In genomic region chr1:61435226-61435625, GRCh38 we compare ENCODE assay signal across 14 cellular contexts.
DNase-seq lines count a peak whose midpoint lies in the region; ATAC-seq and TF ChIP-seq lines count a peak whose summit lies in the region.
"Had no signal": no experiment of that assay in that cellular context is flagged by ENCODE, and none has a peak within 500 bp of the region (broad histone marks: within the 10 kb centered on the region; RNA-seq: fewer than 3 reads in every experiment).

No MANE protein-coding gene starts in this region.

- H3K4me3 ChIP-seq in left ventricle myocardium inferior (no peak overlapping the region), heart left ventricle (no peak overlapping the region), Loucy (ENCODE audit: low read length, poor library complexity, severe bottlenecking) (no peak overlapping the region), lower lobe of right lung (no peak overlapping the region)
- H3K4me3 ChIP-seq: GM23338 had no signal

- H3K36me3 ChIP-seq in left ventricle myocardium inferior (no peaks in the 10 kb centered on the region), heart left ventricle (no peaks in the 10 kb centered on the region), Loucy (ENCODE audit: insufficient read depth, low read length) (no peaks in the 10 kb centered on the region), lower lobe of right lung (no peaks in the 10 kb centered on the region)
- H3K36me3 ChIP-seq: BE2C had no signal

- H3K79me2 ChIP-seq in Loucy (ENCODE audit: insufficient read depth, low read length), result no peaks in the 10 kb centered on the region

- H3F3A ChIP-seq in Loucy (ENCODE audit: low read depth), result no peaks in the 10 kb centered on the region

- no peaks in the 10 kb centered on the region for H3K27me3 ChIP-seq in left ventricle myocardium inferior (ENCODE audit: low read depth)
- no peaks in the 10 kb centered on the region for H3K27me3 ChIP-seq in heart left ventricle
- no peaks in the 10 kb centered on the region for H3K27me3 ChIP-seq in Loucy (ENCODE audit: insufficient read depth, low read length, poor library complexity, severe bottlenecking)
- no peaks in the 10 kb centered on the region for H3K27me3 ChIP-seq in lower lobe of right lung (ENCODE audit: low read depth)
- H3K27me3 ChIP-seq: BE2C had no signal

- DNase-seq in left ventricle myocardium inferior (no peak), heart left ventricle (no peak), cerebellum (ENCODE audit: low spot score) (peak; percentile 52), lung microvascular endothelial cell (ENCODE audit: low read depth in 2 of 2) (peak; percentile 52 to 60), AML-193 (lab: John Stamatoyannopoulos, UW) (no peak), lower lobe of right lung (no peak)
- DNase-seq: BE2C, Caco-2, GDM1, HCEC 1CT, IMR-90 had no signal

- H3K4me1 ChIP-seq in left ventricle myocardium inferior (peaks cover 69% of the 10 kb centered on the region), heart left ventricle (peaks cover 7 to 64% (median 41%) of the 10 kb centered on the region in 12 donors), Loucy (ENCODE audit: insufficient read depth, low read length, poor library complexity, severe bottlenecking) (peaks cover 31% of the 10 kb centered on the region), lower lobe of right lung (no peaks in the 10 kb centered on the region)
- H3K4me1 ChIP-seq: BE2C had no signal

- peak overlapping the region; percentile 59; the same call in 1 of the 2 replicates for H2AFZ ChIP-seq in Loucy (ENCODE audit: low read length)
- H2AFZ ChIP-seq: GM23338 had no signal

- TF ChIP-seq CTCF in left ventricle myocardium inferior (IDR thresholded peaks at IDR 0.05; ENCODE audit: borderline replicate concordance) (no peak), heart left ventricle (IDR thresholded peaks at IDR 0.05) (no peak), Loucy (conservative IDR thresholded peaks at IDR 0.05; ENCODE audit: low read length) (no peak), lower lobe of right lung (IDR thresholded peaks at IDR 0.05) (no peak)

- H3K27ac ChIP-seq in left ventricle myocardium inferior (replicated peaks) (peak overlapping the region; percentile 86), heart left ventricle (peak overlapping the region in 5 of 12 donors; percentile 28 to 84 (median 64)), lower lobe of right lung (no peak overlapping the region)

- TF ChIP-seq POLR2A in heart left ventricle (IDR thresholded peaks at IDR 0.05), result no peak

- 34 to 38% (median 37%) methylated on average over 5 of the region's 5 CpGs for WGBS in heart left ventricle, 4 donors

- intact Hi-C loops in left ventricle myocardium inferior (cut with micrococcal nuclease), result no loop called here
- intact Hi-C loops in heart left ventricle (cut with DNase I), result loop anchor here in 3 of 10 donors (5.0 to 10.0 kb wide), 3 partner anchors 93 to 250 kb away; no protein-coding TSS in a partner anchor
- intact Hi-C loops in lower lobe of right lung (cut with DNase I), result no loop called here

- ATAC-seq in heart left ventricle, result no peak
- no peak for ATAC-seq in GM18873 (IDR thresholded peaks at IDR 0.05; ENCODE audit: low FRiP score, unreplicated experiment)
- ATAC-seq in lower lobe of right lung, result no peak

- no peaks in the 10 kb centered on the region for H4K20me1 ChIP-seq in Loucy (ENCODE audit: insufficient read depth, low read length, poor library complexity, severe bottlenecking)

- H3K4me2 ChIP-seq in Loucy (ENCODE audit: low read depth, low read length, poor library complexity, severe bottlenecking), result peak overlapping the region; percentile 46
- H3K4me2 ChIP-seq: GM23338 had no signal

- no peaks in the 10 kb centered on the region for H3K9me2 ChIP-seq in Loucy (replicated peaks; ENCODE audit: low read depth, low read length)

- no peak overlapping the region for H3K9ac ChIP-seq in Loucy (ENCODE audit: low read depth, low read length, poor library complexity, severe bottlenecking)

- H3K9me3 ChIP-seq in left ventricle myocardium inferior (replicated peaks) (no peaks in the 10 kb centered on the region), heart left ventricle (no peaks in the 10 kb centered on the region), Loucy (ENCODE audit: insufficient read depth, low read depth, low read length) (no peaks in the 10 kb centered on the region), lower lobe of right lung (no peaks in the 10 kb centered on the region)
- H3K9me3 ChIP-seq: BE2C, Caco-2 had no signal

Comparison
In these comparisons a context has a peak if more than half of its experiments do, and no peak if none do; other contexts are left out.
1. DNase-seq: peak in cerebellum (single experiment) and lung microvascular endothelial cell (2 of 2); none in left ventricle myocardium inferior (single experiment), heart left ventricle (0 of 5), AML-193 (0 of 2) and lower lobe of right lung (single experiment).